34 cellular contexts compared by ENCODE assay signal in genomic region chr1:206839006-206839560, GRCh38. TPM values are rescaled to one million over a fixed set of nuclear protein-coding genes. Genes with fewer than 3 reads are reported as not detected.
"Had no signal": no experiment of that assay in that cellular context is flagged by ENCODE, and none has a peak within 500 bp of the region (broad histone marks: within the 10 kb centered on the region; RNA-seq: fewer than 3 reads in every experiment).

No MANE protein-coding gene starts in this region.

- H3K4me1 ChIP-seq: gastrocnemius medialis, pancreas, prostate gland, vagina had no signal

- H3K27ac ChIP-seq: gastrocnemius medialis, left lung, lower lobe of right lung, pancreas, prostate gland, vagina, WERI-Rb-1 had no signal

- ATAC-seq: activated T-helper 17 cell treated with anti-CD3 and anti-CD28 coated beads, Interleukin-2, amount 50 U/mL, for 72 hours; gastrocnemius medialis; left lung; lower lobe of right lung; naive thymus-derived CD4-positive, alpha-beta T cell; pancreas; sciatic nerve; stimulated activated memory B cell treated with anti-CD40 and anti-IgM and Interleukin-4, amounts not matched to agents 10 μg/mL and 1 μg/mL and 100 μg/mL, for 72 hours; stimulated activated naive CD8-positive, alpha-beta T cell treated with anti-CD3 and anti-CD28 coated beads, Interleukin-15, amount 100 ng/mL, for 72 hours had no signal

- H3K27me3 ChIP-seq: pancreas, vagina had no signal

- H3K36me3 ChIP-seq: gastrocnemius medialis, left lung, lower lobe of right lung, pancreas, prostate gland, vagina, WERI-Rb-1 had no signal

- H3K9me3 ChIP-seq: gastrocnemius medialis, left lung, lower lobe of right lung, pancreas, prostate gland, vagina had no signal

- H3K4me3 ChIP-seq: gastrocnemius medialis, left lung, lower lobe of right lung, pancreas, prostate gland, vagina had no signal

- DNase-seq: activated CD4-positive, alpha-beta memory T cell treated with anti-CD3 and anti-CD28 coated beads for 36 hours; activated CD4-positive, alpha-beta T cell treated with anti-CD3 and anti-CD28 coated beads, Interleukin-2, amount 10 ng/mL, durations not matched to agents 24 days and 14 days; activated CD4-positive, CD25-positive, alpha-beta regulatory T cell treated with anti-CD3 and anti-CD28 coated beads, Interleukin-2, amount 50 U/mL, for 72 hours; activated CD8-positive, alpha-beta memory T cell treated with anti-CD3 and anti-CD28 coated beads, Interleukin-2, amount 50 U/mL, for 48 hours; activated gamma-delta T cell treated with Interleukin-2 at 50 U/mL for 16 hours; activated naive CD4-positive, alpha-beta T cell treated with anti-CD3 and anti-CD28 coated beads, Interleukin-2, amount 50 U/mL, for 16 hours; activated T-cell treated with anti-CD3 and anti-CD28 coated beads, Interleukin-2, amount 50 U/mL, for 24 hours; amygdala; effector CD4-positive, alpha-beta T cell; gastrocnemius medialis; glutamatergic neuron; left lung; lower lobe of right lung; naive thymus-derived CD4-positive, alpha-beta T cell; nucleus accumbens; pancreas; retina; small intestine; stimulated activated CD4-positive, alpha-beta T cell treated with anti-CD3 and anti-CD28 coated beads, Interleukin-1b, Interleukin-23, amount 100 ng/mL, for 48 hours; stimulated activated CD4-positive, alpha-beta T cell treated with anti-CD3 and anti-CD28 coated beads, Interleukin-4, amount 100 ng/mL, for 4 hours; stimulated activated CD8-positive, alpha-beta memory T cell treated with anti-CD3 and anti-CD28 coated beads, Interleukin-4, amount 100 ng/mL, for 48 hours; stimulated activated naive CD8-positive, alpha-beta T cell treated with anti-CD3 and anti-CD28 coated beads, Interleukin-15, amount 100 ng/mL, for 72 hours; substantia nigra; T-helper 9 cell; WERI-Rb-1 had no signal

RNA-seq across cellular contexts. Expression of gene IL20, which starts 26.3 kb away (rescaled TPM):
- total RNA-seq: activated CD4-positive, alpha-beta memory T cell treated with anti-CD3 and anti-CD28 coated beads for 36 hours; activated CD4-positive, alpha-beta T cell treated with anti-CD3 and anti-CD28 coated beads, Interleukin-2, amount 10 ng/mL, durations not matched to agents 24 days and 14 days; activated T-helper 17 cell treated with anti-CD3 and anti-CD28 coated beads, Interleukin-2, amount 50 U/mL, for 72 hours; dermis blood vessel endothelial cell; epithelial cell of proximal tubule; gastrocnemius medialis; left lung; lower lobe of right lung; mucosa of gallbladder; naive thymus-derived CD4-positive, alpha-beta T cell; neural crest cell; pancreas; prostate gland; sciatic nerve; vagina had no signal
- polyA plus RNA-seq: naive thymus-derived CD4-positive, alpha-beta T cell; pancreas; small intestine had no signal

RNA-seq across cellular contexts. Expression of gene IL24, which starts 58.2 kb away (rescaled TPM):
- total RNA-seq: dermis blood vessel endothelial cell, gastrocnemius medialis, lower lobe of right lung, mucosa of gallbladder, neural crest cell, pancreas, prostate gland, sciatic nerve had no signal
- polyA plus RNA-seq: pancreas had no signal
